ENCODE assay signal across 34 cellular contexts in the genomic region with DNA sequence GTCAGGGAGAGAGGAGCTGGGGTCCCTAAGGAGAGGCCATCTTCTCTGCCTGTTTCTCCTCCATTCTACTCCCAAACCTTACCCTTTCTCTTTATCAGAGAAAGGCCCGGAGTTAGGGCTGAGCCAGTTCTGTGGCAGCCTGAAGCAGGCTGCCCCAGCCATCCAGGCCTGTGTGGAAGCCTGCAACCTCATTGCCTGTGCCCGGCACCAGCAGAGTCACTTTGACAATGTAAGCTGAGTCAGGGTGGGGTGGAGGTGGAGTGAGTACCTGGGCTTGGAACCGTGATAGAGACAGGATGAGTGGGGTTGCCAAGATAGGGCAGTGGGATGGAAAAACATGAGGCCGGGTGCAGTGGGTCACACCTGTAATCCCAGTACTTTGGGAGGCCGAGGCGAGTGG. TPM values are rescaled to one million over a fixed set of nuclear protein-coding genes. Genes with fewer than 3 reads are reported as not detected.
"Had no signal": no experiment of that assay in that cellular context is flagged by ENCODE, and none has a peak within 500 bp of the region (broad histone marks: within the 10 kb centered on the region; RNA-seq: fewer than 3 reads in every experiment).

No MANE protein-coding gene starts in this region.

- H3K4me3 ChIP-seq: hepatocyte, left ventricle myocardium inferior, mucosa of descending colon, skin epidermis, stomach, suprapubic skin, thoracic aorta, tibial artery, upper lobe of right lung had no signal

- H3K36me3 ChIP-seq: neutrophil, thoracic aorta, upper lobe of right lung had no signal

- DNase-seq: islet precursor cell; left ventricle myocardium inferior; midbrain; mucosa of descending colon; naive thymus-derived CD4-positive, alpha-beta T cell; occipital lobe; retina; stimulated activated CD4-positive, alpha-beta T cell treated with anti-CD3 and anti-CD28 coated beads, Interleukin-12 subunit alpha, Interleukin-12 subunit beta, amount 100 ng/mL, for 4 hours; stimulated activated CD4-positive, alpha-beta T cell treated with anti-CD3 and anti-CD28 coated beads, Interleukin-15, amount 100 ng/mL, for 24 hours; stimulated activated CD4-positive, alpha-beta T cell treated with anti-CD3 and anti-CD28 coated beads, Interleukin-2, amount 100 ng/mL, for 24 hours; stimulated activated CD4-positive, alpha-beta T cell treated with anti-CD3 and anti-CD28 coated beads, Interleukin-4, amount 100 ng/mL, for 1 hour; stimulated activated naive B cell treated with anti-CD40 and anti-IgM and Interleukin-4, amounts not matched to agents 10 μg/mL and 1 μg/mL and 100 μg/mL, for 72 hours; stimulated activated naive CD8-positive, alpha-beta T cell treated with anti-CD3 and anti-CD28 coated beads, Interleukin-15, Interleukin-2, amounts not matched to agents 100 U/mL and 50 U/mL, for 24 hours; stomach; tibial artery; trophoblast cell had no signal

- H3K27me3 Mint-ChIP-seq: memory B cell; naive thymus-derived CD4-positive, alpha-beta T cell; natural killer cell treated with Interleukin-12 subunit alpha and Interleukin-12 subunit beta and Interleukin-15 and Interleukin-18, amount 100 ng/mL, for 72 hours; progenitor cell of endocrine pancreas had no signal

- H3K27me3 ChIP-seq: hepatocyte, upper lobe of right lung had no signal

- H3K27ac ChIP-seq: hepatocyte, left ventricle myocardium inferior, neutrophil, parathyroid adenoma, skin epidermis, stomach, suprapubic skin, thoracic aorta, tibial artery, upper lobe of right lung had no signal

- H3K9me3 ChIP-seq: mucosa of descending colon, neutrophil, suprapubic skin, thoracic aorta, tibial artery, upper lobe of right lung had no signal

- ATAC-seq: mucosa of descending colon; naive thymus-derived CD4-positive, alpha-beta T cell; right cardiac atrium; sciatic nerve; stimulated activated naive B cell treated with anti-CD40 and anti-IgM and Interleukin-4, amounts not matched to agents 10 μg/mL and 1 μg/mL and 100 μg/mL, for 72 hours; stimulated activated naive CD8-positive, alpha-beta T cell treated with anti-CD3 and anti-CD28 coated beads, Interleukin-15, Interleukin-2, amounts not matched to agents 100 U/mL and 50 U/mL, for 24 hours; upper lobe of right lung had no signal

- H3K4me3 Mint-ChIP-seq: memory B cell; natural killer cell treated with Interleukin-12 subunit alpha and Interleukin-12 subunit beta and Interleukin-15 and Interleukin-18, amount 100 ng/mL, for 72 hours; neural crest cell; stimulated activated naive B cell treated with anti-CD40 and anti-IgM and Interleukin-4, amounts not matched to agents 10 μg/mL and 1 μg/mL and 100 μg/mL, for 72 hours had no signal

- H3K9me3 Mint-ChIP-seq: natural killer cell treated with Interleukin-12 subunit alpha and Interleukin-12 subunit beta and Interleukin-15 and Interleukin-18, amount 100 ng/mL, for 72 hours; stimulated activated naive B cell treated with anti-CD40 and anti-IgM and Interleukin-4, amounts not matched to agents 10 μg/mL and 1 μg/mL and 100 μg/mL, for 72 hours had no signal

- H3K27ac Mint-ChIP-seq: memory B cell; natural killer cell treated with Interleukin-12 subunit alpha and Interleukin-12 subunit beta and Interleukin-15 and Interleukin-18, amount 100 ng/mL, for 72 hours; progenitor cell of endocrine pancreas had no signal

RNA-seq across cellular contexts. Expression of gene CHRNG, which starts 5.2 kb away (rescaled TPM):
- total RNA-seq: hepatocyte; kidney epithelial cell; left ventricle myocardium inferior; lower leg skin; lung microvascular endothelial cell; mesenteric fat pad; mucosa of descending colon; naive thymus-derived CD4-positive, alpha-beta T cell; natural killer cell treated with Interleukin-12 subunit alpha and Interleukin-12 subunit beta and Interleukin-15 and Interleukin-18, amount 100 ng/mL, for 72 hours; neural crest cell; osteocyte; progenitor cell of endocrine pancreas; right cardiac atrium; sciatic nerve; stomach; suprapubic skin; thoracic aorta; upper lobe of right lung had no signal

RNA-seq across cellular contexts. Expression of gene CHRND, which starts 18.7 kb away (rescaled TPM):
- total RNA-seq: hepatocyte; kidney epithelial cell; left ventricle myocardium inferior; lower leg skin; lung microvascular endothelial cell; mesenteric fat pad; mucosa of descending colon; naive thymus-derived CD4-positive, alpha-beta T cell; natural killer cell treated with Interleukin-12 subunit alpha and Interleukin-12 subunit beta and Interleukin-15 and Interleukin-18, amount 100 ng/mL, for 72 hours; occipital lobe; osteocyte; sciatic nerve; stomach; suprapubic skin; thoracic aorta; upper lobe of right lung had no signal

RNA-seq across cellular contexts. Expression of gene PRSS56, which starts 24.5 kb away (rescaled TPM):
- total RNA-seq: hepatocyte; kidney epithelial cell; left ventricle myocardium inferior; lower leg skin; lung microvascular endothelial cell; mesenteric fat pad; mucosa of descending colon; naive thymus-derived CD4-positive, alpha-beta T cell; natural killer cell treated with Interleukin-12 subunit alpha and Interleukin-12 subunit beta and Interleukin-15 and Interleukin-18, amount 100 ng/mL, for 72 hours; occipital lobe; osteocyte; progenitor cell of endocrine pancreas; sciatic nerve; stomach; suprapubic skin; thoracic aorta; upper lobe of right lung had no signal
